ENCODE assay signal across 8 cellular contexts in the genomic region with DNA sequence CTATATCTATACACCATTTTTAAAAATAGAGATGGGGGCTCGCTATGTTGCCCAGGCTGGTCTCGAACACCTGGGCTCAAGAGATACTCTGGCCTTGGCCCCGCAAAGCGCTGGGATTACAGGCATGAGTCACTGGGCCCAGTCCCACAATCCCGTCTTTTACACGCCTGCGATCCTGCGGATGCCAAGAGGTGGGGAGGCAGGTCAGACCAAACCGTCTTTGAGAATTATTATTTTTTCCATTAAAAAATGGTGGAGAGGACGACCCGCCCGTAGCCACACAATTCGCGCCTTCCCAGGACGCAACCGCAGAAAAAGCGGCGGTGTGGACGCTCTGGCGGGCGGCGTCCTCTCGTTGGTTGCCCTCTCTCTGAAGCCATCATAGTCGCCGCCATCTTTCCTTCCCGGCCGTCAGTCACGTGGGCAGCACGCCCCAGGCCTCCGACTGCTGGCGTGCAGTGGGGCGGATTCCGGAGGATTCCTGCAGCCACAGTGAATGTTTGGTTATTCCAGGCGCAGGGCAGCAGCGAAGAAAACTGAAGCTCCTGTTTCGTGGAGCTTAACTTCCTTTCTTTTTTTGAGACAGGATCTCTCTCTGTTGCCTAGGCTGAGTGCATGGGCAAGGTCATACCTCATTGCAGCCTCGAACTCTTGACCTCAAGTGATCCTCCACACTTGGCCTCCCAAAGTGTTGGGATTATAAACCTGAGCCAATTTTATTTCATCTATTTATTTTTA. TPM values are rescaled to one million over a fixed set of nuclear protein-coding genes. Genes with fewer than 3 reads are reported as not detected.
DNase-seq lines count a peak whose midpoint lies in the region; ATAC-seq and TF ChIP-seq lines count a peak whose summit lies in the region.

No MANE protein-coding gene starts in this region.

- TF ChIP-seq CTCF in AG09319 (IDR thresholded peaks at IDR 0.05; ENCODE audit: low read depth, low read length): no peak; the same call in 1 of the 2 replicates
- no peak for TF ChIP-seq CTCF in astrocyte of the cerebellum (IDR thresholded peaks at IDR 0.05; ENCODE audit: low read depth, low read length, missing control alignments)

- in situ Hi-C loops in astrocyte of the cerebellum (cut with HindIII; ENCODE audit: low sequenced_read_pairs): loop anchor here (10.0 kb wide), 1 partner anchor 122 kb away; no protein-coding TSS in a partner anchor

- peak; percentile 72 for ATAC-seq in GM19438 (IDR thresholded peaks at IDR 0.05; ENCODE audit: low read depth, unreplicated experiment)

- H3K4me3 ChIP-seq in astrocyte of the cerebellum (ENCODE audit: low read depth, low read length) (peak overlapping the region; percentile 32), urinary bladder (ENCODE audit: low read depth, low read length) (peak overlapping the region; percentile 33)

- 2% methylated on average over 37 of the region's 37 CpGs for WGBS in urinary bladder

- H3K4me1 ChIP-seq in urinary bladder (ENCODE audit: insufficient read depth): no peaks in the 10 kb centered on the region

- no peaks in the 10 kb centered on the region for H3K36me3 ChIP-seq in urinary bladder (ENCODE audit: insufficient read depth)

- DNase-seq in AG09319 (ENCODE audit: extremely low read depth, low read depth): peak; percentile 73
- DNase-seq in NCI-H1048 (lab: John Stamatoyannopoulos, UW): peak; percentile 66
- DNase-seq in T1000 (lab: John Stamatoyannopoulos, UW): peak; percentile 62
- peak; percentile 80 for DNase-seq in astrocyte of the cerebellum (ENCODE audit: low read depth)
- DNase-seq in hepatic stellate cell (ENCODE audit: low spot score): peak; percentile 92
- peak; percentile 92 for DNase-seq in putamen (ENCODE audit: low spot score)

- H3K27ac ChIP-seq in urinary bladder (ENCODE audit: low read depth): peak overlapping the region; percentile 79

RNA-seq across cellular contexts. Expression of a gene that starts 9.9 kb away (rescaled TPM):
- total RNA-seq in urinary bladder: 70.6 TPM
- polyA plus RNA-seq in urinary bladder: 53.1 TPM

RNA-seq across cellular contexts. Expression of a gene that starts 15.2 kb away (rescaled TPM):
- total RNA-seq in urinary bladder: 13.6 TPM
- polyA plus RNA-seq in urinary bladder: 29.0 TPM

RNA-seq across cellular contexts. Expression of a gene that starts 29.9 kb away (rescaled TPM):
- total RNA-seq in urinary bladder: 38.0 TPM
- 80.0 TPM for polyA plus RNA-seq in urinary bladder

RNA-seq across cellular contexts. Expression of a gene that starts 37.6 kb away (rescaled TPM):
- total RNA-seq in urinary bladder: 31.2 TPM
- 69.9 TPM for polyA plus RNA-seq in urinary bladder

RNA-seq across cellular contexts. Expression of a gene that starts 52.2 kb away (rescaled TPM):
- 2.6 TPM for total RNA-seq in urinary bladder
- polyA plus RNA-seq in urinary bladder: 6.2 TPM

Comparison
In these comparisons a context has a peak if more than half of its experiments do, and no peak if none do; other contexts are left out.
1. Peak in every context shown above with its lines: DNase-seq, ATAC-seq, H3K4me3 ChIP-seq and H3K27ac ChIP-seq.